Comparison of ENCODE assay signal across 8 cellular contexts in the genomic region with DNA sequence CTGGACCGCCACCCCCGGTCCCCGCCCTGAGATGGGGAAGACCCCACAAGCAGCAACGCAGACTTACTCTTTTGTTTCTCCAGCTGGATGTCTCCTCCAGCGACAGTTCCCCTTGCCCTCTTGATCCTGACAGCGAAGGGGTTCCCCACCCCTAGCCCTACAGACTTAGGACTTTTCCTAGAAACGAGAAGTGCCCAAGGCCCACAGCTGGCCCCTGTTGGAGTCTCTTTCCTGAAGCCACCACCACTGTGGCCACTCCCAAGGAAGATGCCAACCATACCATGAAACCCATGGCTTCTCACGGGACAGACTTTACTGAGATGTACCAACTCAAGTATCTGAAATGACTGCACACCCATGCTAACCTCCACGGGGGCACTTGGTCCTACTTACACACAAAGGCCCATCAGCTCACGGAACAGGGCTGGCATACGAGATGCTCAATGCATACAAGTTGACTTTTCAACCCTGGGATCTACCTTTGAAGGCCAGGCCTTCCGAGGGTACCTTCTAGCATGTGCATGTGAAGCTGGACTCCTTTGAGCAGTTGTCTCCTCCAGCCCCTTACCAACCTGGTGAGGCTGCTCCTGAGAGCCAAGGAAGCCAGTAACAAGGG. TPM values are rescaled to one million over a fixed set of nuclear protein-coding genes. Genes with fewer than 3 reads are reported as not detected.
DNase-seq lines count a peak whose midpoint lies in the region; ATAC-seq and TF ChIP-seq lines count a peak whose summit lies in the region.

No MANE protein-coding gene starts in this region.

- ATAC-seq in body of pancreas (no peak), GM21390 (IDR thresholded peaks at IDR 0.05; ENCODE audit: unreplicated experiment) (no peak), GM19023 (IDR thresholded peaks at IDR 0.05; ENCODE audit: unreplicated experiment) (no peak)

- H3K4me1 ChIP-seq in body of pancreas (peaks cover 21% of the 10 kb centered on the region), mononuclear cell (ENCODE audit: insufficient read depth, low read length) (peaks cover 27% of the 10 kb centered on the region)

- H3K9me3 ChIP-seq in KOPT-K1 (ENCODE audit: insufficient read depth, low read length, poor library complexity, severe bottlenecking) (peaks cover 4% of the 10 kb centered on the region), body of pancreas (no peaks in the 10 kb centered on the region), mononuclear cell (ENCODE audit: low read depth, low read length) (no peaks in the 10 kb centered on the region)

- H3K36me3 ChIP-seq in KOPT-K1 (ENCODE audit: insufficient read depth, low read length) (peaks cover 29% of the 10 kb centered on the region), body of pancreas (replicated peaks in 1 of 2; ENCODE audit: insufficient read depth in 1 of 2, low read depth in 2 of 2) (no peaks in the 10 kb centered on the region)

- H3K4me3 ChIP-seq in body of pancreas (no peak overlapping the region), mononuclear cell (ENCODE audit: low read length) (peak overlapping the region; percentile 46)

- 11 to 42% methylated on average over 3 to 7 of the region's 12 CpGs for WGBS in body of pancreas, 2 donors

- H3K27me3 ChIP-seq in body of pancreas (no peaks in the 10 kb centered on the region), mononuclear cell (ENCODE audit: insufficient read depth, low read length) (no peaks in the 10 kb centered on the region)

- TF ChIP-seq CTCF in CD14-positive monocyte (IDR thresholded peaks at IDR 0.05) = no peak
- no peak for TF ChIP-seq CTCF in body of pancreas (IDR thresholded peaks at IDR 0.05)

- H3K9me3 Mint-ChIP-seq in CD14-positive monocyte = peaks cover 0 to 7% (median 0%) of the 10 kb centered on the region in 7 donors

- TF ChIP-seq POLR2A in body of pancreas (IDR thresholded peaks at IDR 0.05) = no peak

- H3K4me3 Mint-ChIP-seq in CD14-positive monocyte = peak overlapping the region; percentile 84 to 92

- DNase-seq in CD14-positive monocyte (ENCODE audit: low spot score) (no peak), body of pancreas (no peak), NCI-H2081 treated with DMSO at 0.1 percent for 48 hours (lab: John Stamatoyannopoulos, UW) (no peak), T1000 (lab: John Stamatoyannopoulos, UW) (no peak)

- H3K27ac Mint-ChIP-seq in CD14-positive monocyte = peak overlapping the region; percentile 95 to 99 (median 98)

- H3K36me3 Mint-ChIP-seq in CD14-positive monocyte = peaks cover 15 to 24% of the 10 kb centered on the region in 2 donors

- H3K27ac ChIP-seq in KOPT-K1 (ENCODE audit: low read depth, low read length, poor library complexity, severe bottlenecking) = peak overlapping the region; percentile 91
- peak overlapping the region; percentile 65 to 91 (median 84) for H3K27ac ChIP-seq in body of pancreas

- peaks cover 0 to 51% (median 0%) of the 10 kb centered on the region in 3 donors for H3K27me3 Mint-ChIP-seq in CD14-positive monocyte (ENCODE audit: low read depth in 3 of 3)

- peaks cover 32% of the 10 kb centered on the region for H3K4me1 Mint-ChIP-seq in CD14-positive monocyte

- intact Hi-C loops in CD14-positive monocyte (cut with micrococcal nuclease) (loop anchor here in 1 of 2 donors (1.0 kb wide), 1 partner anchor 20 kb away; no protein-coding TSS in a partner anchor), body of pancreas (cut with DNase I) (no loop called here)

RNA-seq across cellular contexts. Expression of a gene that starts 0.9 kb away (rescaled TPM):
- 10 to 100 TPM; 47.8 to 49.5 TPM for polyA plus RNA-seq in CD14-positive monocyte
- total RNA-seq in body of pancreas (100 to 1,000 TPM in 1 of 2 donors, 10 to 100 TPM in 1; 51.6 to 105 TPM), mononuclear cell (37.0 TPM)

RNA-seq across cellular contexts. Expression of a gene that starts 48.1 kb away (rescaled TPM):
- polyA plus RNA-seq in CD14-positive monocyte = 1 to 10 TPM; 2.8 to 4.9 TPM
- total RNA-seq in body of pancreas = 10 to 100 TPM in 1 of 2 donors, 1 to 10 TPM in 1; 8.8 to 10.9 TPM
- 1.8 TPM for total RNA-seq in mononuclear cell

RNA-seq across cellular contexts. Expression of a gene that starts 49.0 kb away (rescaled TPM):
- 1 to 10 TPM; 1.9 to 3.8 TPM for polyA plus RNA-seq in CD14-positive monocyte
- total RNA-seq in body of pancreas (10 to 100 TPM; 16.6 to 62.6 TPM), mononuclear cell (26.4 TPM)
